In genomic region chr16:29190971-29191431, GRCh38 we compare ENCODE assay signal across 8 cellular contexts.
DNase-seq lines count a peak whose midpoint lies in the region; ATAC-seq, FAIRE-seq and TF ChIP-seq lines count a peak whose summit lies in the region.
"Not testable (repeated sequence)": the region's sequence is repeated elsewhere in the genome, so short reads cannot be mapped to it uniquely, and the experiment has no call there.

No MANE protein-coding gene starts in this region.

- not testable (repeated sequence) for ATAC-seq in Right ventricle myocardium superior (ENCODE audit: poor library complexity); omental fat pad (ENCODE audit: low FRiP score)

- H3K9me3 Mint-ChIP-seq in H9 = not testable (repeated sequence)

- peak; percentile 55 for FAIRE-seq in bronchial epithelial cell (lab: Jason Lieb, UNC)

- H3K27ac Mint-ChIP-seq in H9 = not testable (repeated sequence)

- H3K4me2 ChIP-seq in H9 (ENCODE audit: insufficient read depth, insufficient read length, low read length) = not testable (repeated sequence)

- H3K36me3 Mint-ChIP-seq in H9 (ENCODE audit: insufficient read depth in 1 of 3, low read depth in 3 of 3) = not testable (repeated sequence)

- not testable (repeated sequence) for H3K23ac ChIP-seq in H9 (ENCODE audit: insufficient read length, low read depth, low read length)

- not testable (repeated sequence) for H3K27me3 Mint-ChIP-seq in H9 (ENCODE audit: low read depth)

- not testable (repeated sequence) for TF ChIP-seq EP300 in sigmoid colon (IDR thresholded peaks at IDR 0.05)

- H3K9ac ChIP-seq in H9 (ENCODE audit: extremely low read depth, insufficient read length, low read length) = not testable (repeated sequence)

- H3K18ac ChIP-seq in H9 (ENCODE audit: insufficient read length, low read depth, low read length) = not testable (repeated sequence)

- not testable (repeated sequence) for H3K4ac ChIP-seq in H9 (ENCODE audit: low read depth, low read length)

- TF ChIP-seq POLR2A in Peyer's patch (IDR thresholded peaks at IDR 0.05); sigmoid colon (IDR thresholded peaks at IDR 0.05): not testable (repeated sequence)

- H3T11ph ChIP-seq in H9 (ENCODE audit: low read length) = not testable (repeated sequence)

- not testable (repeated sequence) for H3K4me3 ChIP-seq in Peyer's patch; bronchial epithelial cell (ENCODE audit: low read depth, low read length); sigmoid colon

- H4K91ac ChIP-seq in H9 (ENCODE audit: insufficient read length, low read depth, low read length) = not testable (repeated sequence)

- DNase-seq in H9 (peak; percentile 26), Peyer's patch (peak in 2 of 3 donors; percentile 28 to 41), Right ventricle myocardium superior (peak; percentile 46), left kidney (ENCODE audit: low read depth, low spot score) (peak; percentile 72), omental fat pad (ENCODE audit: low spot score) (peak; percentile 16), sigmoid colon (peak; percentile 65), ureter (ENCODE audit: low spot score) (peak; percentile 13)
- not testable (repeated sequence) for DNase-seq in bronchial epithelial cell (ENCODE audit: low read depth)

- H3K14ac ChIP-seq in H9 (ENCODE audit: insufficient read depth, low read length) = not testable (repeated sequence)

- TF ChIP-seq CTCF in H9 (conservative IDR thresholded peaks at IDR 0.05); Peyer's patch (IDR thresholded peaks at IDR 0.05); bronchial epithelial cell (IDR thresholded peaks at IDR 0.05; ENCODE audit: insufficient read depth, low read length, severe bottlenecking); omental fat pad (IDR thresholded peaks at IDR 0.05); sigmoid colon (IDR thresholded peaks at IDR 0.05): not testable (repeated sequence)

- H3K4me3 Mint-ChIP-seq in H9 = not testable (repeated sequence)

- not testable (repeated sequence) for H3K56ac ChIP-seq in H9 (ENCODE audit: insufficient read length, low read depth, low read length)

- H3K36me3 ChIP-seq in Peyer's patch; bronchial epithelial cell (ENCODE audit: control insufficient read depth, insufficient read depth, low read length); sigmoid colon: not testable (repeated sequence)

- H4K8ac ChIP-seq in H9 (replicated peaks; ENCODE audit: insufficient read length, low read depth, low read length) = not testable (repeated sequence)

- not testable (repeated sequence) for H3K79me2 ChIP-seq in H9 (ENCODE audit: insufficient read depth, low read length)

- H2BK5ac ChIP-seq in H9 (ENCODE audit: insufficient read length, low read length) = not testable (repeated sequence)

- H2BK120ac ChIP-seq in H9 (ENCODE audit: low read depth, low read length, poor library complexity, severe bottlenecking) = not testable (repeated sequence)

- not testable (repeated sequence) for H2AK5ac ChIP-seq in H9 (ENCODE audit: insufficient read length, low read length)

- H2AFZ ChIP-seq in H9 (ENCODE audit: low read length) = not testable (repeated sequence)

- H3K27me3 ChIP-seq in H9 (ENCODE audit: insufficient read depth, low read length); Peyer's patch; bronchial epithelial cell (ENCODE audit: control insufficient read depth, insufficient read depth, low read length); sigmoid colon: not testable (repeated sequence)

- H4K20me1 ChIP-seq in H9 (ENCODE audit: control insufficient read depth, insufficient read depth, insufficient read length) = not testable (repeated sequence)

- not testable (repeated sequence) for H2BK12ac ChIP-seq in H9 (ENCODE audit: insufficient read length, low read depth, low read length)

- H3K27ac ChIP-seq in H9 (ENCODE audit: insufficient read length, low read depth, low read length); Peyer's patch: not testable (repeated sequence)
- peak overlapping the region in 2 of 4 donors; percentile 40 to 74 for H3K27ac ChIP-seq in sigmoid colon

- not testable (repeated sequence) for H3K79me1 ChIP-seq in H9 (ENCODE audit: insufficient read depth, low read depth, low read length, poor library complexity, severe bottlenecking)

- intact Hi-C loops in Right ventricle myocardium superior (cut with DNase I); sigmoid colon (cut with DNase I): not testable (repeated sequence)

- H3K4me1 Mint-ChIP-seq in H9 = not testable (repeated sequence)

- H3K23me2 ChIP-seq in H9 (ENCODE audit: insufficient read length, low read depth, low read length, poor library complexity, severe bottlenecking) = not testable (repeated sequence)

- not testable (repeated sequence) for H3K9me3 ChIP-seq in H9 (ENCODE audit: control insufficient read depth, low read depth, low read length); Peyer's patch; sigmoid colon

- H2BK20ac ChIP-seq in H9 (ENCODE audit: low read depth, low read length, poor library complexity, severe bottlenecking) = not testable (repeated sequence)

- no CpG with 5 or more reads among the region's 16 CpGs for WGBS in H9 (ENCODE audit: extremely low coverage, insufficient read length, low lambda C conversion rate)
- WGBS in sigmoid colon, 2 donors = 92 to 94% methylated on average over 15 to 16 of the region's 16 CpGs

- H2BK15ac ChIP-seq in H9 (ENCODE audit: low read depth, low read length) = not testable (repeated sequence)

- H3K4me1 ChIP-seq in H9 (ENCODE audit: insufficient read depth, low read length); Peyer's patch: not testable (repeated sequence)
- H3K4me1 ChIP-seq in sigmoid colon = peaks cover 0 to 49% (median 32%) of the 10 kb centered on the region in 4 donors

- H4K5ac ChIP-seq in H9 (ENCODE audit: insufficient read length, low read depth, low read length) = not testable (repeated sequence)
